In the genomic region with DNA sequence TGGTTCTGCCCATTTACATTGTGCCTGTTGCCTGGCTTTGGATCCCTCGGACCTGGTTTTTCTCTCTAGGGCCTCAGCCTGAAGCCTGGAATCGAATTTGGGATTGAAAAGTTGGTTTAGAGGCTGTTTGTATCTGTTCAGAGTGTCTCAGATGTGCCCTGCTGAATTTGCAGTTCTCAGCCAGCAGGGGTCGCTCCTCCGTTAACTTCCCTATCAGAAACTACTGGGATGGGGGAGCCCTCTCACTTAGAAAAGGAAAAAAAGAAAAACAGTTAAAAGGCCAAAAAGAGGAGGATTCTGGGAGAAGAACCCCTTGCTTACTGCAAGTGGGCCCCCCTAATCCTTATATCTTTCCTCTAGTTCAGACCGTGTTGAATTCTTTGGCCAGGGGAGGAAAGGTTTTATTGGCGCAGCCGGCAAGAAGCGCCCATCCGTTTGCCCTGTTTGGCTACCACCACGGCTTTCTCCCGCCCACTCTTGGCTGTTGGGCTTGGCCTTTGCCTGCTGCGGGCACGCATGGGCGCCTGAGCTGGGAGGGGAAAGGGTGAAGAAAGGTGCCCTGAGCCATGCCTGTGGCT, we compare ENCODE assay signal across 12 cellular contexts. TPM values are rescaled to one million over a fixed set of nuclear protein-coding genes. Genes with fewer than 3 reads are reported as not detected.
DNase-seq lines count a peak whose midpoint lies in the region; ATAC-seq and TF ChIP-seq lines count a peak whose summit lies in the region.
"Had no signal": no experiment of that assay in that cellular context is flagged by ENCODE, and none has a peak within 500 bp of the region (broad histone marks: within the 10 kb centered on the region; RNA-seq: fewer than 3 reads in every experiment).

No MANE protein-coding gene starts in this region.

- H3K27ac ChIP-seq in endodermal cell (ENCODE audit: low read depth, low read length) (no peak overlapping the region), psoas muscle (no peak overlapping the region)

- no peak overlapping the region for H3K27ac Mint-ChIP-seq in activated CD4-positive, alpha-beta T cell treated with anti-CD3 and anti-CD28 coated beads for 36 hours
- H3K27ac Mint-ChIP-seq in endodermal cell: no peak overlapping the region
- H3K27ac Mint-ChIP-seq: activated CD4-positive, alpha-beta T cell treated with anti-CD3 and anti-CD28 coated beads, Interleukin-2, amount 10 ng/mL, durations not matched to agents 24 days and 14 days; activated naive CD4-positive, alpha-beta T cell treated with anti-CD3 and anti-CD28 coated beads, Interleukin-2, amount 50 U/mL, for 72 hours had no signal

- H3K4me3 ChIP-seq in NB4 (ENCODE audit: low read depth, low read length) (no peak overlapping the region), endodermal cell (ENCODE audit: low read length) (no peak overlapping the region), psoas muscle (no peak overlapping the region)

- H3K36me3 ChIP-seq in endodermal cell (ENCODE audit: control insufficient read depth, insufficient read depth, low read length) (no peaks in the 10 kb centered on the region), psoas muscle (ENCODE audit: insufficient read depth in 1 of 2, low read depth in 1 of 2) (no peaks in the 10 kb centered on the region)

- H3K9ac ChIP-seq in endodermal cell (ENCODE audit: extremely low read depth, low read length, poor library complexity, severe bottlenecking): no peak overlapping the region

- WGBS in endodermal cell (ENCODE audit: insufficient coverage in 1 of 2, insufficient read length in 1 of 2), 2 experiments: 85 to 100% methylated on average over 10 to 14 of the region's 14 CpGs
- 85 to 90% (median 88%) methylated on average over 14 of the region's 14 CpGs for WGBS in psoas muscle, 3 donors

- peak; percentile 31 for DNase-seq in activated CD4-positive, alpha-beta T cell treated with anti-CD3 and anti-CD28 coated beads for 36 hours
- no peak for DNase-seq in activated CD4-positive, alpha-beta T cell treated with anti-CD3 and anti-CD28 coated beads for 1 hour
- DNase-seq in NB4 (ENCODE audit: low read depth) (no peak), endodermal cell (peak; percentile 78), psoas muscle (no peak), posterior vena cava (ENCODE audit: low spot score) (no peak)
- DNase-seq: ACHN; activated CD4-positive, alpha-beta T cell treated with anti-CD3 and anti-CD28 coated beads, Interleukin-2, amount 10 ng/mL, durations not matched to agents 24 days and 14 days; NCI-H1694 had no signal

- H3K9me3 Mint-ChIP-seq in activated CD4-positive, alpha-beta T cell treated with anti-CD3 and anti-CD28 coated beads for 36 hours (ENCODE audit: low read depth): peaks cover 4% of the 10 kb centered on the region
- H3K9me3 Mint-ChIP-seq in endodermal cell: peaks cover 29% of the 10 kb centered on the region

- TF ChIP-seq CTCF in NB4 (IDR thresholded peaks at IDR 0.05; ENCODE audit: low read depth, low read length) (peak; percentile 54), endodermal cell (conservative IDR thresholded peaks at IDR 0.05) (peak; percentile 72), psoas muscle (IDR thresholded peaks at IDR 0.05) (peak; percentile 7)

- intact Hi-C loops in activated CD4-positive, alpha-beta T cell treated with anti-CD3 and anti-CD28 coated beads for 36 hours (cut with DNase I, micrococcal nuclease): no loop called here
- intact Hi-C loops in psoas muscle (cut with DNase I): no loop called here
- intact Hi-C loops in posterior vena cava (cut with DNase I): loop anchor here in 1 of 2 donors (10.0 kb wide), 1 partner anchor 1179 kb away; no protein-coding TSS in a partner anchor

- no peak overlapping the region for H3K4me3 Mint-ChIP-seq in activated CD4-positive, alpha-beta T cell treated with anti-CD3 and anti-CD28 coated beads for 36 hours
- no peak overlapping the region for H3K4me3 Mint-ChIP-seq in endodermal cell
- H3K4me3 Mint-ChIP-seq: activated CD4-positive, alpha-beta T cell treated with anti-CD3 and anti-CD28 coated beads, Interleukin-2, amount 10 ng/mL, durations not matched to agents 24 days and 14 days had no signal

- POLR2A ChIA-PET in activated CD4-positive, alpha-beta T cell treated with anti-CD3 and anti-CD28 coated beads for 36 hours (lab: Charles Lee): no interaction called here

- CTCF ChIA-PET in activated CD4-positive, alpha-beta T cell treated with anti-CD3 and anti-CD28 coated beads for 36 hours (lab: Charles Lee): interaction anchor here (1.2 to 1.5 kb wide), 2 partner anchors 32 to 210 kb away, joined by 3 to 4 read pairs; no protein-coding TSS in a partner anchor

- no peaks in the 10 kb centered on the region for H3K27me3 ChIP-seq in endodermal cell (ENCODE audit: control insufficient read depth, insufficient read depth, low read length, poor library complexity, severe bottlenecking)
- H3K27me3 ChIP-seq in psoas muscle (ENCODE audit: insufficient read depth in 3 of 3, low read length in 2 of 3): peaks cover 0 to 12% (median 4%) of the 10 kb centered on the region in 3 donors

- peaks cover 22% of the 10 kb centered on the region for H3K27me3 Mint-ChIP-seq in activated CD4-positive, alpha-beta T cell treated with anti-CD3 and anti-CD28 coated beads for 36 hours
- peaks cover 23% of the 10 kb centered on the region for H3K27me3 Mint-ChIP-seq in endodermal cell (ENCODE audit: insufficient read depth)

- peaks cover 9% of the 10 kb centered on the region for H3K9me3 ChIP-seq in endodermal cell (ENCODE audit: control insufficient read depth, low read length)
- H3K9me3 ChIP-seq in psoas muscle: no peaks in the 10 kb centered on the region

- H3K4me1 Mint-ChIP-seq in activated CD4-positive, alpha-beta T cell treated with anti-CD3 and anti-CD28 coated beads for 36 hours: no peaks in the 10 kb centered on the region
- peaks cover 17% of the 10 kb centered on the region for H3K4me1 Mint-ChIP-seq in endodermal cell
- H3K4me1 Mint-ChIP-seq: activated CD4-positive, alpha-beta T cell treated with anti-CD3 and anti-CD28 coated beads, Interleukin-2, amount 10 ng/mL, durations not matched to agents 24 days and 14 days had no signal

- TF ChIP-seq POLR2A in NB4 (IDR thresholded peaks at IDR 0.05; ENCODE audit: extremely low read depth, insufficient read length): no peak

- no peaks in the 10 kb centered on the region for H3K4me1 ChIP-seq in endodermal cell (ENCODE audit: control insufficient read depth, insufficient read depth, low read length)
- no peaks in the 10 kb centered on the region for H3K4me1 ChIP-seq in psoas muscle

- H3K36me3 Mint-ChIP-seq in activated CD4-positive, alpha-beta T cell treated with anti-CD3 and anti-CD28 coated beads for 36 hours (ENCODE audit: low read depth): peaks cover 3% of the 10 kb centered on the region
- H3K36me3 Mint-ChIP-seq in endodermal cell (ENCODE audit: low read depth): peaks cover 2% of the 10 kb centered on the region

- ATAC-seq in activated CD4-positive, alpha-beta T cell treated with anti-CD3 and anti-CD28 coated beads for 36 hours: no peak
- no peak for ATAC-seq in psoas muscle
- no peak for ATAC-seq in HG02623 (IDR thresholded peaks at IDR 0.05; ENCODE audit: unreplicated experiment)
- no peak for ATAC-seq in HG03378 (IDR thresholded peaks at IDR 0.05; ENCODE audit: unreplicated experiment)
- ATAC-seq: activated naive CD4-positive, alpha-beta T cell treated with anti-CD3 and anti-CD28 coated beads, Interleukin-2, amount 50 U/mL, for 72 hours had no signal

RNA-seq across cellular contexts. Expression of gene FZD2, which starts 8.7 kb away (rescaled TPM):
- under 1 TPM; 0.07 to 0.09 TPM for total RNA-seq in activated CD4-positive, alpha-beta T cell treated with anti-CD3 and anti-CD28 coated beads for 36 hours
- total RNA-seq in endodermal cell (10 to 100 TPM; 20.6 to 21.9 TPM), psoas muscle (under 1 TPM; 0.28 to 0.44 (median 0.33) TPM), posterior vena cava (10 to 100 TPM; 10.4 to 12.6 TPM)
- 65.2 TPM for polyA plus RNA-seq in endodermal cell (2013, experiment 1 of 2)
- 64.6 TPM for polyA plus RNA-seq in endodermal cell (2013, experiment 2 of 2)
- under 1 TPM; 0.13 to 0.61 (median 0.30) TPM for polyA plus RNA-seq in psoas muscle
- total RNA-seq: activated CD4-positive, alpha-beta T cell treated with anti-CD3 and anti-CD28 coated beads, Interleukin-2, amount 10 ng/mL, durations not matched to agents 24 days and 14 days had no signal

Comparison
In these comparisons a context has a peak if more than half of its experiments do, and no peak if none do; other contexts are left out.
1. DNase-seq: peak in activated CD4-positive, alpha-beta T cell treated with anti-CD3 and anti-CD28 coated beads for 36 hours (single experiment) and endodermal cell (single experiment); none in activated CD4-positive, alpha-beta T cell treated with anti-CD3 and anti-CD28 coated beads for 1 hour (single experiment), NB4 (single experiment), psoas muscle (0 of 2) and posterior vena cava (single experiment).
2. CTCF ChIP-seq: peak in every context shown above with its lines; median percentile 72 in endodermal cell; 54 in NB4; 7 in psoas muscle.
3. RNA of gene FZD2, which starts 8.7 kb away (total RNA-seq): 20.6 to 21.9 TPM in endodermal cell and 10.4 to 12.6 TPM in posterior vena cava; 0.28 to 0.44 TPM in psoas muscle and 0.07 to 0.09 TPM in activated CD4-positive, alpha-beta T cell treated with anti-CD3 and anti-CD28 coated beads for 36 hours; every median in the first group is over 4 times any median in the second.